11 cellular contexts compared by ENCODE assay signal in the genomic region with DNA sequence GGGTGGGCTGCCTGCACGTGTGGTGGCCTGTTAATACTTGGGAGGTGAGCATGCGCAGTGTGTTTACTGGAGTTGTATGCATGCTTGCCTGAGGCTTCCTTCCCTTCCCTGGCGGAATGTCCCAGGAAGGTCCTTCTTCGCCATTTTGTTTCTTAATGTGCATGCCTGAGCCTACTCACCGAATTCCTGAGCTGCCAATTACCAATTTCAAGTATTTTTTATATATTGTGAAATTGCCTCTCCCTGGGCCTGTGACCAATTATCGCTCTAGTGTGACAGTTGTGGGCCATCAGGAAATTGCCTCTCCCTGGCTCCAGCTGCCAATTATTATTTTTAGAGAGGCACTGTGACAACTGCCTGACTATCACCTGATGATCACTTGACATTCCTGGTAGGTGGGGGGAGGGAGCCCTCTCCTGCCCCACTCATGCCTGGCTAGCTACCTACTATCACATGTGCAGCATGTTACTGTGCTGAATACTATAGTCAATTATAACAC.
DNase-seq lines count a peak whose midpoint lies in the region; ATAC-seq and TF ChIP-seq lines count a peak whose summit lies in the region.
"Had no signal": no experiment of that assay in that cellular context is flagged by ENCODE, and none has a peak within 500 bp of the region (broad histone marks: within the 10 kb centered on the region; RNA-seq: fewer than 3 reads in every experiment).

No MANE protein-coding gene starts in this region.

- CTCF ChIA-PET in BJ (lab: Yijun Ruan, JAX), result interaction anchor here (0.6 to 1.4 kb wide), 5 partner anchors 9 to 229 kb away, joined by 3 to 4 read pairs (median 3); no protein-coding TSS in a partner anchor
- CTCF ChIA-PET in MCF 10A (lab: Yijun Ruan, JAX), result interaction anchor here (0.7 to 2.9 kb wide), 5 partner anchors 11 to 171 kb away, joined by 3 to 12 read pairs (median 3); partner anchors contain the start of gene FAM50B

- in situ Hi-C loops in KBM-7 (cut with MboI; ENCODE audit: low pct_unique_long_range_greater_than_20kb, low sequenced_read_pairs), result no loop called here

- TF ChIP-seq CTCF in BJ (IDR thresholded peaks at IDR 0.05; ENCODE audit: insufficient read depth, low read depth, low read length) (no peak), MCF 10A (IDR thresholded peaks at IDR 0.05; ENCODE audit: unreplicated experiment) (no peak)

- no peaks in the 10 kb centered on the region for H3K27me3 Mint-ChIP-seq in MCF 10A (ENCODE audit: insufficient read depth, unreplicated experiment)
- H3K27me3 Mint-ChIP-seq: type B pancreatic cell had no signal

- intact Hi-C loops in MCF 10A (cut with micrococcal nuclease), result no loop called here

- no peak for ATAC-seq in HG03108 (IDR thresholded peaks at IDR 0.05; ENCODE audit: unreplicated experiment)
- ATAC-seq: HCT116 had no signal

- H3K4me1 Mint-ChIP-seq in MCF 10A (ENCODE audit: insufficient read depth, unreplicated experiment), result peaks cover 21% of the 10 kb centered on the region
- H3K4me1 Mint-ChIP-seq: neural progenitor cell had no signal

- H3K27me3 ChIP-seq in BJ (ENCODE audit: control insufficient read depth, insufficient read depth, low read length), result no peaks in the 10 kb centered on the region
- H3K27me3 ChIP-seq: neural progenitor cell had no signal

- H3K9me3 Mint-ChIP-seq in MCF 10A (ENCODE audit: unreplicated experiment), result no peaks in the 10 kb centered on the region

- H3K27ac Mint-ChIP-seq in MCF 10A (ENCODE audit: low read depth, unreplicated experiment), result peak overlapping the region; percentile 84
- H3K27ac Mint-ChIP-seq: neural progenitor cell, type B pancreatic cell had no signal

- no peak overlapping the region for H3K4me3 Mint-ChIP-seq in MCF 10A (ENCODE audit: unreplicated experiment)
- H3K4me3 Mint-ChIP-seq: neural progenitor cell, type B pancreatic cell had no signal

- DNase-seq in BJ (ENCODE audit: low read depth), result peak; percentile 88
- peak; percentile 91 for DNase-seq in NCI-H1105 treated with DMSO at 0.1 percent for 48 hours (lab: John Stamatoyannopoulos, UW)
- peak; percentile 85 for DNase-seq in MCF 10A (ENCODE audit: unreplicated experiment)
- DNase-seq in left kidney (ENCODE audit: low read depth, low spot score), result peak; percentile 26
- no peak for DNase-seq in iPS-NIHi11 (ENCODE audit: low spot score)
- no peak for DNase-seq in KBM-7
- no peak for DNase-seq in activated gamma-delta T cell (lab: John Stamatoyannopoulos, UW)

- no peaks in the 10 kb centered on the region for H3K36me3 Mint-ChIP-seq in MCF 10A (ENCODE audit: insufficient read depth, unreplicated experiment)
- H3K36me3 Mint-ChIP-seq: neural progenitor cell, type B pancreatic cell had no signal

- H3K36me3 ChIP-seq in BJ (ENCODE audit: control insufficient read depth, insufficient read depth, low read length), result no peaks in the 10 kb centered on the region
- H3K36me3 ChIP-seq: neural progenitor cell had no signal

- POLR2A ChIA-PET in BJ (lab: Charles Lee), result no interaction called here
- POLR2A ChIA-PET in MCF 10A (lab: Yijun Ruan, JAX), result interaction anchor here (0.7 to 2.0 kb wide), 12 partner anchors 9 to 169 kb away, joined by 3 to 13 read pairs (median 4); partner anchors contain the start of gene FAM50B

- no TSS peak for BruUV-seq in MCF 10A (replicated peaks; lab: Mats Ljungman, UMichigan)

- H3K4me3 ChIP-seq in BJ (ENCODE audit: low read depth, low read length), result no peak overlapping the region
- H3K4me3 ChIP-seq: neural progenitor cell had no signal

Comparison
In these comparisons a context has a peak if more than half of its experiments do, and no peak if none do; other contexts are left out.
1. DNase-seq: peak in BJ (single experiment), NCI-H1105 treated with DMSO at 0.1 percent for 48 hours (single experiment), MCF 10A (single experiment) and left kidney (single experiment); none in iPS-NIHi11 (single experiment), KBM-7 (single experiment) and activated gamma-delta T cell (single experiment).